ENCODE assay signal across 28 cellular contexts in the genomic region with DNA sequence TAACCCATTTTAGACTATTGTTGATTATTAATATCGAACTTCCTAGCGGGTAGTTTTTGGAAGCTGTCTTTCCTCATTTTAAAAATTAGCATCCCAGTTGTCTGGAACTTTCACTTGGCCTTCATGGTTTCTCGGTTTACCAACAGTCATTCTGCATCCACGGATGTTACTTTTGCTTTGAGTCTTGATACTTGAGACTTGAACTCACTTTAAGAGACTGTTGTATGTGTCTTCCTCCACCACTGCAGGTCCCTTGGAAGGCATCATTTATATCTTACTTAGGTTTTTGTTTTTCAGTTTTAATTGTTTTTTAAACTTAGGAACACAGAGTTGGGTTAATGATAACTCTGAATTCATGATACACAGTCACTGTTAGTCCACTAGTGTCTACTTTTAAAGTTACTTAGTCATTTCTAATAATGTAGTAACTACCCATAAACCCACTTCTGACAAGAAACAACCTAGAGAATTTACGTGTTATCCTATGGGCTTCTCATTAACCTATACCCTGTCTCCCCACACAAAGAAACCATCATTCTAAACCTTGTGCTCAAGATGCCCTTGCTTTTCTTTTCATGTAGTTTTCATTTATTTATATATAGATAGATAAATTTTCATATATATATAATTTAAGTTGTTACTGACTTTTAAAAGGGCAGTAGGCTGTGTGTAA.
"Had no signal": no experiment of that assay in that cellular context is flagged by ENCODE, and none has a peak within 500 bp of the region (broad histone marks: within the 10 kb centered on the region; RNA-seq: fewer than 3 reads in every experiment).

No MANE protein-coding gene starts in this region.

- H3K27me3 Mint-ChIP-seq: naive B cell; stimulated activated naive CD8-positive, alpha-beta T cell treated with anti-CD3 and anti-CD28 coated beads, Interleukin-15, Interleukin-2, amounts not matched to agents 100 ng/mL and 50 ng/mL, for 24 hours had no signal

- H3K4me1 Mint-ChIP-seq: naive B cell, nephron, neural crest cell had no signal

- H3K36me3 ChIP-seq: pancreas, prostate gland, suprapubic skin, upper lobe of right lung had no signal

- H3K9me3 Mint-ChIP-seq: mesothelial cell of epicardium, nephron, neural crest cell had no signal

- H3K27ac ChIP-seq: left ventricle myocardium inferior, pancreas, prostate gland, skin epidermis, suprapubic skin, thoracic aorta, tibial artery, upper lobe of right lung had no signal

- H3K36me3 Mint-ChIP-seq: mesothelial cell of epicardium, naive B cell had no signal

- FAIRE-seq: pancreas, urothelium cell line had no signal

- ATAC-seq: sciatic nerve, upper lobe of right lung had no signal

- H3K4me3 Mint-ChIP-seq: mesothelial cell of epicardium; naive B cell; nephron; neural crest cell; stimulated activated naive CD8-positive, alpha-beta T cell treated with anti-CD3 and anti-CD28 coated beads, Interleukin-15, Interleukin-2, amounts not matched to agents 100 ng/mL and 50 ng/mL, for 24 hours had no signal

- DNase-seq: hypothalamus; islet precursor cell; left ventricle myocardium inferior; mesendoderm; naive B cell; nucleus accumbens; pancreas; posterior cingulate gyrus; retina; right cardiac atrium; stimulated activated CD4-positive, alpha-beta T cell treated with anti-CD3 and anti-CD28 coated beads, Interleukin-12 subunit alpha, Interleukin-12 subunit beta, amount 100 ng/mL, for 4 hours; stimulated activated CD4-positive, alpha-beta T cell treated with anti-CD3 and anti-CD28 coated beads, Interleukin-15, amount 100 ng/mL, for 24 hours; stimulated activated CD4-positive, alpha-beta T cell treated with anti-CD3 and anti-CD28 coated beads, Interleukin-2, amount 100 ng/mL, for 24 hours; stimulated activated CD4-positive, alpha-beta T cell treated with anti-CD3 and anti-CD28 coated beads, Interleukin-4, amount 100 ng/mL, for 1 hour; stimulated activated naive CD4-positive, alpha-beta T cell; tibial artery; trophoblast cell; upper lobe of right lung had no signal

- H3K27ac Mint-ChIP-seq: mesothelial cell of epicardium; nephron; stimulated activated naive CD8-positive, alpha-beta T cell treated with anti-CD3 and anti-CD28 coated beads, Interleukin-15, Interleukin-2, amounts not matched to agents 100 ng/mL and 50 ng/mL, for 24 hours had no signal

- H3K9me3 ChIP-seq: left ventricle myocardium inferior, pancreas, prostate gland, suprapubic skin, thoracic aorta, tibial artery, upper lobe of right lung had no signal
